Comparison of ENCODE assay signal across 8 cellular contexts in the genomic region with DNA sequence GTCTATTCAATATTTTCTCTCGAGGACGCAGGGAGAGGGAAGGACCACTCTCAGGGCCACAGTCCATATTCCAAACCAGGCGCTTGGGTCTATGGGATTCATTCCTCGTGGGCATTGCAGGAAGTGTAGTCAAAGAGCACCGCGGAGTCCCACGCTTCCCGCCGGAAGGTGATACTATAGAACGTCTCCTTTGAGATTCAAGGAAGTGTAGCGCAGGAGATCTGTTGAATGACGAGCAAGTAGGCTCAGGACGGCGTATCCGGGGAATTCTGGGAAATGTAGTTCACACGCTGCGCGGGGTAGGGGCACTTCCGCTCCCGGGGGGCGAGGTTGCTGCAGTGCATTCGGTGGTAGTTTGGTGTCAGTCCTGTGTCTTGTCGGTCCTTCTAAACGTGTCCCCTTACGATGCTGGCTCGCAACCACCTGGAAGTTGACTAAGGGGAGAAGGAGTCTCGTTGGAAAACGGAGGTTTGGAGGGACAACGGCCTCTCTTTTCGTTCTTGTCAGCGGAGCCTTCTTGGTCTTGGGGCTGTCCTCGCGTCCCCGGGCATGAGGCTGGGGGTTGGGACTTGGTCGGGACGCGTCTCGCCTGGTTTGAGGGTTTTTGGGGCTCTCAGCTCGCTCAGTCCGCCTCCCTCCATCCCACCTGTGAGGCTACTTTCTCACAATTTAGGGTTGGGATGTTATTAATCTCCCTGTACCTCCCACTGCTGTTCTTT. TPM values are rescaled to one million over a fixed set of nuclear protein-coding genes. Genes with fewer than 3 reads are reported as not detected.
A peak's percentile ranks its signal among the peaks of the same experiment; 100 is the strongest.
DNase-seq lines count a peak whose midpoint lies in the region; ATAC-seq and TF ChIP-seq lines count a peak whose summit lies in the region.

Gene ZNF284, plus strand, starts transcription at position 336 of the 719 bp plus-strand sequence. CDS start 4,231 bp downstream, outside the sequence.

- TF ChIP-seq POLR2A in right lobe of liver (IDR thresholded peaks at IDR 0.05) = peak; percentile 14

- intact Hi-C loops in dorsolateral prefrontal cortex (cut with DNase I) = loop anchor here (1.0 to 5.0 kb wide), 6 partner anchors 19 to 70 kb away; partner anchors contain the start of genes ZNF225 (in 2 of the 2), ZNF223 (in 1 of the 2) and ZNF230 (in 1 of the 2)
- intact Hi-C loops in right lobe of liver (cut with DNase I) = no loop called here

- H3K27me3 ChIP-seq in AG04450 (ENCODE audit: control insufficient read depth, insufficient read depth, low read length) (no peaks in the 10 kb centered on the region), dorsolateral prefrontal cortex (no peaks in the 10 kb centered on the region), right lobe of liver (no peaks in the 10 kb centered on the region)

- CTCF ChIA-PET in AG04450 (lab: Charles Lee) = interaction anchor here (0.9 kb wide), 1 partner anchor 9 kb away, joined by 3 read pairs; no protein-coding TSS in a partner anchor

- DNase-seq in AG04450 (ENCODE audit: low read depth, low spot score) (peak; percentile 76), NCI-H524 (lab: John Stamatoyannopoulos, UW) (peak; percentile 80 to 93), dorsolateral prefrontal cortex (peak; percentile 84 to 95 (median 92)), right lobe of liver (peak; percentile 82 to 89 (median 86))
- DNase-seq in activated CD4-positive, alpha-beta T cell treated with anti-CD3 and anti-CD28 coated beads, Interleukin-2, amount 50 U/mL, for 48 hours = peak; percentile 76 to 85
- peak; percentile 78 for DNase-seq in stimulated activated CD4-positive, alpha-beta T cell treated with anti-CD3 and anti-CD28 coated beads, Interleukin-4, amount 100 ng/mL, for 1 hour

- no peaks in the 10 kb centered on the region for H3K36me3 ChIP-seq in right lobe of liver

- WGBS in right lobe of liver (ENCODE audit: insufficient coverage, low coverage, low lambda C conversion rate, missing lambda C conversion rate) = 3% methylated on average over 22 of the region's 40 CpGs

- H3K4me1 ChIP-seq in right lobe of liver = peaks cover 0 to 8% (median 0%) of the 10 kb centered on the region in 4 donors

- TF ChIP-seq CTCF in AG04450 (IDR thresholded peaks at IDR 0.05; ENCODE audit: low read depth, low read length) (0 out of 2 replicates have a peak, but pooled peaks have one; percentile 9), dorsolateral prefrontal cortex (IDR thresholded peaks at IDR 0.05 in 54 of 56, conservative IDR thresholded peaks at IDR 0.05 in 2 of 56; ENCODE audit: low read depth in 1 of 56, partially characterized antibody in 56 of 56) (peak in 22 of 56 donors; percentile 3 to 42 (median 21)), right lobe of liver (IDR thresholded peaks at IDR 0.05) (no peak)

- peaks cover 9% of the 10 kb centered on the region; the same call in 1 of the 2 replicates for H3K9me3 ChIP-seq in AG04450 (ENCODE audit: control insufficient read depth, insufficient read depth, low read length)
- peaks cover 0 to 8% (median 0%) of the 10 kb centered on the region in 4 donors for H3K9me3 ChIP-seq in right lobe of liver

- H3K4me3 ChIP-seq in AG04450 (ENCODE audit: low read depth, low read length) (peak within 1 kb of the TSS; percentile 90), dorsolateral prefrontal cortex (peak within 1 kb of the TSS; percentile 59 to 96 (median 79)), right lobe of liver (peak within 1 kb of the TSS; percentile 50 to 72 (median 68))

- H3K27ac ChIP-seq in AG04450 (ENCODE audit: low read depth, low read length) (peak within 1 kb of the TSS; percentile 54), dorsolateral prefrontal cortex (peak within 1 kb of the TSS in 25 of 59 donors; percentile 3 to 73 (median 46)), right lobe of liver (peak within 1 kb of the TSS in 1 of 3 donors; percentile 17)

- ATAC-seq in GM18907 (IDR thresholded peaks at IDR 0.05; ENCODE audit: unreplicated experiment) (peak; percentile 93), HG03280 (IDR thresholded peaks at IDR 0.05; ENCODE audit: unreplicated experiment) (peak; percentile 88), right lobe of liver (peak; percentile 97 to 100 (median 100))

- POLR2A ChIA-PET in AG04450 (lab: Yijun Ruan, JAX) = no interaction called here

RNA-seq across cellular contexts. Expression of gene ZNF284, which starts in this region (rescaled TPM):
- polyA plus RNA-seq in AG04450 (2011; rRNA removed) = 1.5 and 1.6 TPM in 2 replicates
- polyA minus RNA-seq in AG04450 (2011; rRNA and poly(A)+ RNA removed) = 3.9 and 4.3 TPM in 2 replicates
- total RNA-seq in dorsolateral prefrontal cortex (1 to 10 TPM; 2.3 to 6.7 (median 4.1) TPM), right lobe of liver (under 1 TPM; 0.35 to 0.68 (median 0.56) TPM)

Comparison
In these comparisons a context has a peak if more than half of its experiments do, and no peak if none do; other contexts are left out.
1. Peak in DNase-seq, ATAC-seq and H3K4me3 ChIP-seq in right lobe of liver; RNA of the gene not detected or under 1 TPM.
2. intact Hi-C loops: an anchor here in dorsolateral prefrontal cortex (1.0 to 5.0 kb wide); none called in right lobe of liver.